9 cellular contexts compared by ENCODE assay signal in the genomic region with DNA sequence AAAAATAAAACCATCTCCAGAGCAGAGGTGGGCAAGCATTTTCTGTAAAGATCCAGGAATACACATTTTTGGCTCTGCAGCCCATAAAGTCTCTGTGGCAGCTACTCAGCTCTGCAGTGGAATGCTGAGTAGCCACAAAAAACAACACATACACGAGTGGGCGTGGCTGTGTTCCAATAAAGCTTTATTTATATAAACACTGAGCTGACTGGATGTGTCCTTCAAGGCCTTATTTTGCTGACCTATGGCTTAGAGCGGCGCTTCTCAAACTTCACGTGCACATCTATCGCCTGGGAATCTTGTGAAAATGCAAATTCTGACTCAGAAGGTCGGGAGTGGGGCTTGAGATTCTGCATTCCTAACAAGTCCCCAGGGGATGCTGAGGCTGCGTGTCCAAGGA.
"Had no signal": no experiment of that assay in that cellular context is flagged by ENCODE, and none has a peak within 500 bp of the region (broad histone marks: within the 10 kb centered on the region; RNA-seq: fewer than 3 reads in every experiment).

No MANE protein-coding gene starts in this region.

- H3K27me3 ChIP-seq: hepatocyte, tibial artery had no signal

- H3K9me3 ChIP-seq: left ventricle myocardium inferior, tibial artery had no signal

- H3K36me3 ChIP-seq: left ventricle myocardium inferior, tibial artery had no signal

- H3K4me2 ChIP-seq: hepatocyte had no signal

- H3K4me3 ChIP-seq: hepatocyte, left ventricle myocardium inferior, tibial artery had no signal

- H3K9ac ChIP-seq: parathyroid adenoma had no signal

- DNase-seq: activated T-cell treated with anti-CD3 and anti-CD28 coated beads, Interleukin-2, amount 50 U/mL, for 1 hour; glutamatergic neuron; kidney glomerular epithelial cell; left ventricle myocardium inferior; right cardiac atrium; stimulated activated CD4-positive, alpha-beta T cell treated with anti-CD3 and anti-CD28 coated beads, Interleukin-1b, Interleukin-23, amount 100 ng/mL, for 48 hours; tibial artery had no signal

- H3K27ac ChIP-seq: hepatocyte, left ventricle myocardium inferior, parathyroid adenoma, tibial artery had no signal

- H3K4me1 ChIP-seq: parathyroid adenoma had no signal

- H2AFZ ChIP-seq: hepatocyte, parathyroid adenoma had no signal
